ENCODE assay signal across 8 cellular contexts in the genomic region with DNA sequence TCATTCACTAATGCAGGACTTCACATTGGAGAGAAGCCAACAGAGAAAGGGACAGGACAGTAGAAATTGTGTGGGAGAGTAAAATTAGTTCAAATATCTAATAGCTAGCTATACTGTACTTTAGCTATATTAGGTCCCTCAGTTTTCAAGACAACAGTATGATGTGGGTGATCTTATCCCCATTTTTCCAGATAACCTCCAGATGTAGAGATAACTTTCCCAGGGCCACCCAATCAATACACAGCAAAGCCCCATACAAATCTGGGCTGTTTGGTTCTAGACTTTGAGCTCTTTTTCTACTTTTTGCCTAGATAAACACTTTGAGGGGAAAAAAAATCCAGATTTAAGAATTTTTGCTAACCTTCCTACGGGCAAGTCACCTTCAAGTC. TPM values are rescaled to one million over a fixed set of nuclear protein-coding genes. Genes with fewer than 3 reads are reported as not detected.
DNase-seq lines count a peak whose midpoint lies in the region; ATAC-seq and TF ChIP-seq lines count a peak whose summit lies in the region.

No MANE protein-coding gene starts in this region.

- no peak for ATAC-seq in heart right ventricle
- no peak for ATAC-seq in left cardiac atrium
- ATAC-seq in body of pancreas, result peak; percentile 13
- no peak for ATAC-seq in aorta (ENCODE audit: low FRiP score)
- no peak for ATAC-seq in GM19463 (IDR thresholded peaks at IDR 0.05; ENCODE audit: unreplicated experiment)
- ATAC-seq in GM18858 (IDR thresholded peaks at IDR 0.05; ENCODE audit: unreplicated experiment), result no peak

- 17 to 28% methylated on average over 1 of the region's 1 CpG for WGBS in heart right ventricle, 2 donors
- WGBS in body of pancreas, 2 donors, result 7 to 16% methylated on average over 1 of the region's 1 CpG
- WGBS in mesodermal cell (ENCODE audit: insufficient coverage in 2 of 2), 2 experiments, result 83% methylated on average over 1 of the region's 1 CpG; no CpG with 5 or more reads in 1 of the 2 experiments
- 21 to 22% methylated on average over 1 of the region's 1 CpG for WGBS in aorta, 2 donors

- H3K4me3 ChIP-seq in heart right ventricle, result peak overlapping the region; percentile 50 to 85 (median 64)
- H3K4me3 ChIP-seq in body of pancreas, result peak overlapping the region; percentile 9 to 58
- peak overlapping the region; percentile 89 for H3K4me3 ChIP-seq in mesodermal cell (ENCODE audit: extremely low read depth, insufficient read depth, low read length, poor library complexity, severe bottlenecking)
- H3K4me3 ChIP-seq in aorta (ENCODE audit: low read length in 2 of 2), result peak overlapping the region; percentile 71 to 94

- intact Hi-C loops in heart right ventricle (cut with DNase I), result loop anchor here in 5 of 10 donors (2.0 to 10.0 kb wide), 3 partner anchors 55 to 158 kb away; partner anchors contain the start of genes GTPBP10 (in 4 of the 5) and CFAP69 (in 1 of the 5)
- intact Hi-C loops in left cardiac atrium (cut with DNase I), result loop anchor here in 1 of 2 donors (5.0 kb wide), 1 partner anchor 55 kb away; the partner anchor contains the start of gene GTPBP10
- intact Hi-C loops in body of pancreas (cut with DNase I), result loop anchor here (10.0 kb wide), 1 partner anchor 58 kb away; the partner anchor contains the start of gene GTPBP10
- intact Hi-C loops in aorta (cut with DNase I), result loop anchor here (1.0 to 2.0 kb wide), 2 partner anchors 56 kb away; partner anchors contain the start of gene GTPBP10 (in 2 of the 2)

- peak overlapping the region in 9 of 10 donors; percentile 81 to 92 (median 89) for H3K27ac ChIP-seq in heart right ventricle
- peak overlapping the region in 3 of 4 donors; percentile 67 to 95 (median 83) for H3K27ac ChIP-seq in body of pancreas
- H3K27ac ChIP-seq in mesodermal cell (ENCODE audit: low read depth, low read length, severe bottlenecking), result no peak overlapping the region
- H3K27ac ChIP-seq in aorta (ENCODE audit: low read depth in 1 of 2, low read length in 2 of 2), result no peak overlapping the region

- TF ChIP-seq POLR2A in body of pancreas (IDR thresholded peaks at IDR 0.05), result no peak

- H3K36me3 ChIP-seq in heart right ventricle, result peaks cover 0 to 27% (median 13%) of the 10 kb centered on the region in 9 donors
- H3K36me3 ChIP-seq in body of pancreas (replicated peaks in 1 of 2; ENCODE audit: insufficient read depth in 1 of 2, low read depth in 2 of 2), result no peaks in the 10 kb centered on the region
- H3K36me3 ChIP-seq in mesodermal cell (ENCODE audit: control insufficient read depth, insufficient read depth, low read length), result peaks cover 22% of the 10 kb centered on the region
- no peaks in the 10 kb centered on the region for H3K36me3 ChIP-seq in aorta (ENCODE audit: control insufficient read depth in 1 of 2, insufficient read depth in 2 of 2, low read length in 1 of 2)

- no peaks in the 10 kb centered on the region for H3K27me3 ChIP-seq in heart right ventricle
- H3K27me3 ChIP-seq in body of pancreas, result no peaks in the 10 kb centered on the region
- no peaks in the 10 kb centered on the region for H3K27me3 ChIP-seq in aorta (ENCODE audit: control insufficient read depth in 1 of 2, insufficient read depth in 2 of 2, low read length in 1 of 2)

- H3K9me3 ChIP-seq in heart right ventricle (peaks cover 0 to 13% (median 0%) of the 10 kb centered on the region in 11 donors), body of pancreas (peaks cover 0 to 6% (median 0%) of the 10 kb centered on the region in 3 donors), mesodermal cell (ENCODE audit: control insufficient read depth, low read length) (no peaks in the 10 kb centered on the region), aorta (ENCODE audit: control insufficient read depth, low read length) (no peaks in the 10 kb centered on the region)

- DNase-seq in heart right ventricle (no peak), left cardiac atrium (no peak), body of pancreas (no peak), aorta (no peak)
- DNase-seq in stimulated activated CD4-positive, alpha-beta T cell treated with anti-CD3 and anti-CD28 coated beads, Interleukin-1b, Interleukin-23, amount 100 ng/mL, for 48 hours, result no peak

- H3K4me1 ChIP-seq in heart right ventricle (peaks cover 0 to 41% (median 26%) of the 10 kb centered on the region in 9 donors), body of pancreas (peaks cover 14% of the 10 kb centered on the region), mesodermal cell (ENCODE audit: control insufficient read depth, insufficient read depth, low read length, poor library complexity, severe bottlenecking) (peaks cover 3% of the 10 kb centered on the region), aorta (ENCODE audit: control insufficient read depth in 1 of 2, insufficient read depth in 2 of 2, low read length in 2 of 2) (peaks cover 0 to 3% of the 10 kb centered on the region in 2 donors)

- TF ChIP-seq CTCF in heart right ventricle (IDR thresholded peaks at IDR 0.05) (no peak), body of pancreas (IDR thresholded peaks at IDR 0.05) (no peak)

RNA-seq across cellular contexts. Expression of gene CLDN12, which starts 0.5 kb away (rescaled TPM):
- total RNA-seq in heart right ventricle, result 10 to 100 TPM; 25.3 to 47.6 (median 38.2) TPM
- polyA plus RNA-seq in heart right ventricle, result 10 to 100 TPM; 12.6 to 38.3 TPM
- total RNA-seq in left cardiac atrium, result 10 to 100 TPM; 31.8 to 35.5 TPM
- total RNA-seq in body of pancreas, result 10 to 100 TPM; 18.1 to 25.2 TPM
- 33.4 TPM for polyA plus RNA-seq in mesodermal cell (2013, experiment 1 of 2)
- polyA plus RNA-seq in mesodermal cell (2013, experiment 2 of 2), result 36.4 TPM
- total RNA-seq in aorta, result 10 to 100 TPM; 29.0 to 35.1 TPM
- polyA plus RNA-seq in aorta, result 10 to 100 TPM in 1 of 2 donors, 1 to 10 TPM in 1; 8.4 to 20.4 TPM

RNA-seq across cellular contexts. Expression of gene GTPBP10, which starts 56.3 kb away (rescaled TPM):
- total RNA-seq in heart right ventricle (10 to 100 TPM; 20.2 to 27.6 (median 23.7) TPM), left cardiac atrium (10 to 100 TPM; 17.8 to 24.3 TPM), body of pancreas (10 to 100 TPM in 1 of 2 donors, 1 to 10 TPM in 1; 3.6 to 20.8 TPM), aorta (10 to 100 TPM; 18.2 to 24.6 TPM)
- polyA plus RNA-seq in heart right ventricle (10 to 100 TPM; 15.5 to 20.3 TPM), aorta (10 to 100 TPM in 1 of 2 donors, 1 to 10 TPM in 1; 5.3 to 13.2 TPM)
- 17.7 TPM for polyA plus RNA-seq in mesodermal cell (2013, experiment 1 of 2)
- 19.1 TPM for polyA plus RNA-seq in mesodermal cell (2013, experiment 2 of 2)

Comparison
In these comparisons a context has a peak if more than half of its experiments do, and no peak if none do; other contexts are left out.
1. H3K27ac ChIP-seq: peak in heart right ventricle (9 of 10) and body of pancreas (3 of 4); none in mesodermal cell (single experiment) and aorta (0 of 2).
2. H3K4me3 ChIP-seq: peak in every context shown above with its lines; median percentile 89 in mesodermal cell; 82 in aorta; 64 in heart right ventricle; 34 in body of pancreas.